ENCODE assay signal across 8 cellular contexts in the genomic region with DNA sequence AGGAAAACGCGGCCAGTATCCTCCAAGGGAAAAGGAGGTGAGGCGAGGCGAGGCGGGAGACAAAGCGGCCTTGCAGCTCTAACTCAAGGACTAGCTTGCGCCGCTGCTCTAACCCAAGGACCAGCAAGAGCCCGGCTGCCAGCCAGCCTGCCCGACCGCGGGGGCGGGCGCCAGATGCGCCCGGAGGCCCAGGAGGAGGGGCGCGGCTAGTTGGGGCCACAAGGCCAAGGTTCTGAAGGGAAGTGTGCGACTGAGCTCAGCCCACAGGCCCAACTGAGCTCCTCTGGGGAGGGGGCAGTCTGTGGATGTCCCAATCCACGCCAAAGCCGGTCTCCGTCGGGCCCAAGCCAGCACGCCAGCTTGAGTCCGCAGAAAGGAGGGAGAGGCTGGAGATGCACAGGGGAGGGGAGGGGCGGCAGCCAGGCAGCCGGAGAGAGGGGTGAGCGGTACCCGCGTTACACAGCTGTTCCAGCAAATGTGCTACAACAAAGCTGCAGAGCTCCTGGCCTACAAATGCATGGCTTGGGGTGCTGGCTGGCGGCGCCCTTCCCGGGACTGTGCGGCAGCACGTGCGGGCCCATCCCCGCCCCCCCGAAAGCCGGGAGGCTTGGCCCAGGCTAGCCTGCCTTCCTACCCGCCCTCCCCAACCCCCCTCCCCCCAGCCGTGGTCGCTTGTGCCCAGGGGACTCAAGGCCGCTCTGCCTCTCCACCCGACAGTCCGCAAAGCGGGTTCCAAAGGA. TPM values are rescaled to one million over a fixed set of nuclear protein-coding genes. Genes with fewer than 3 reads are reported as not detected.
DNase-seq lines count a peak whose midpoint lies in the region; ATAC-seq and TF ChIP-seq lines count a peak whose summit lies in the region.

No MANE protein-coding gene starts in this region.

- H3K4me3 ChIP-seq in adrenal gland, result peak overlapping the region in 3 of 4 donors; percentile 25 to 70 (median 43)

- H3K9me3 Mint-ChIP-seq in progenitor cell of endocrine pancreas (ENCODE audit: low read depth), result peaks cover 9% of the 10 kb centered on the region

- no peak for TF ChIP-seq POLR2A in adrenal gland (IDR thresholded peaks at IDR 0.05)

- intact Hi-C loops in adrenal gland (cut with DNase I), result loop anchor here in 1 of 2 donors (10.0 kb wide), 1 partner anchor 110 kb away; no protein-coding TSS in a partner anchor
- intact Hi-C loops in left ventricle myocardium superior (cut with micrococcal nuclease), result no loop called here

- H3K27me3 Mint-ChIP-seq in progenitor cell of endocrine pancreas, result no peaks in the 10 kb centered on the region

- H3K9me3 ChIP-seq in adrenal gland (replicated peaks in 1 of 3), result no peaks in the 10 kb centered on the region

- peaks cover 11% of the 10 kb centered on the region for H3K4me1 Mint-ChIP-seq in progenitor cell of endocrine pancreas (ENCODE audit: low read depth)

- peaks cover 9 to 16% of the 10 kb centered on the region in 2 donors for H3K4me1 ChIP-seq in adrenal gland (replicated peaks in 1 of 2)

- ATAC-seq in HG02678 (IDR thresholded peaks at IDR 0.05; ENCODE audit: unreplicated experiment) (peak; percentile 15), left ventricle myocardium superior (peak; percentile 27)

- H3K4me3 Mint-ChIP-seq in progenitor cell of endocrine pancreas (ENCODE audit: low read depth), result peak overlapping the region; percentile 85

- WGBS in adrenal gland, 4 donors, result 1 to 25% (median 23%) methylated on average over 16 to 46 of the region's 46 CpGs; no CpG with 5 or more reads in 1 of the 4 donors

- H3K27ac Mint-ChIP-seq in progenitor cell of endocrine pancreas, result peak overlapping the region; percentile 82

- peak overlapping the region; percentile 65 to 95 (median 88) for H3K27ac ChIP-seq in adrenal gland

- DNase-seq in NCI-H748 (lab: John Stamatoyannopoulos, UW; ENCODE audit: unreplicated experiment) (peak; percentile 64), NCI-H748 treated with DMSO at 0.1 percent for 48 hours (lab: John Stamatoyannopoulos, UW) (no peak), NCI-H510A (lab: John Stamatoyannopoulos, UW) (peak; percentile 7), adrenal gland (peak; percentile 42 to 68 (median 63)), left ventricle myocardium superior (peak; percentile 60), progenitor cell of endocrine pancreas (ENCODE audit: low spot score, unreplicated experiment) (peak; percentile 30), NCI-H2029 treated with DMSO at 0.1 percent for 48 hours (lab: John Stamatoyannopoulos, UW) (no peak)

- TF ChIP-seq CTCF in adrenal gland (IDR thresholded peaks at IDR 0.05) (no peak), progenitor cell of endocrine pancreas (IDR thresholded peaks at IDR 0.05; ENCODE audit: unreplicated experiment) (no peak)

- no peaks in the 10 kb centered on the region for H3K36me3 ChIP-seq in adrenal gland (replicated peaks in 1 of 2)

- no peaks in the 10 kb centered on the region for H3K27me3 ChIP-seq in adrenal gland

- peaks cover 4% of the 10 kb centered on the region for H3K36me3 Mint-ChIP-seq in progenitor cell of endocrine pancreas (ENCODE audit: insufficient read depth)

RNA-seq across cellular contexts. Expression of a gene that starts 0.6 kb away (rescaled TPM):
- total RNA-seq in adrenal gland (1 to 10 TPM; 2.8 to 6.1 (median 4.7) TPM), left ventricle myocardium superior (4.4 TPM), progenitor cell of endocrine pancreas (12.6 and 12.9 TPM in 2 replicates)
- polyA plus RNA-seq in adrenal gland, result 1 to 10 TPM in 2 of 3 donors, under 1 TPM in 1; 0.54 to 3.1 (median 2.3) TPM

RNA-seq across cellular contexts. Expression of a gene that starts 25.5 kb away (rescaled TPM):
- under 1 TPM in 3 of 8 donors, not detected in 5; 0.19 to 0.95 (median 0.28) TPM for total RNA-seq in adrenal gland
- polyA plus RNA-seq in adrenal gland, result under 1 TPM; 0.24 to 0.64 (median 0.46) TPM
- total RNA-seq in left ventricle myocardium superior, result 3.0 TPM
- total RNA-seq in progenitor cell of endocrine pancreas, result 0.22 and 0.47 TPM in 2 replicates

Comparison
In these comparisons a context has a peak if more than half of its experiments do, and no peak if none do; other contexts are left out.
1. DNase-seq: peak in NCI-H748 (single experiment), NCI-H510A (single experiment), adrenal gland (7 of 7), left ventricle myocardium superior (single experiment) and progenitor cell of endocrine pancreas (single experiment); none in NCI-H748 treated with DMSO at 0.1 percent for 48 hours (single experiment) and NCI-H2029 treated with DMSO at 0.1 percent for 48 hours (single experiment).